ENCODE assay signal across 19 cellular contexts in the genomic region with DNA sequence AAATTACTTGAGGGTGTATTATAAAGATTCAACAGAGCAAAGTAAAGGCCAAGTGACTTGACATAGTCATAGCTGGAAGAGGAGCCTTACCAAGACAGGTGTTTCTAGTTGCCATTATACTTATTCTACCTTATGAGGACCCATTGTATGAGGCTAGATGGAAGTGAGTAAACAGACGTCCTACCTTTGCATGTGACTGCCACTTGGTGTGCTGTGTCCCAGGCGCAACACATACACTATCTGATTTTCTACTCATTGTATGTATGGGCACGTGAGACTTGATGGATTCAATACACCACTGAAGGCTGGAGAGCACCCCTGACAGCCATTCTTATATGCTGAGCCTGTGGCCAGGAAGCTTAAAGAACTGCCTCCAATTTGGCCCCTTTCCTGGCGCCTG. TPM values are rescaled to one million over a fixed set of nuclear protein-coding genes. Genes with fewer than 3 reads are reported as not detected.
DNase-seq lines count a peak whose midpoint lies in the region; ATAC-seq and TF ChIP-seq lines count a peak whose summit lies in the region.
"Had no signal": no experiment of that assay in that cellular context is flagged by ENCODE, and none has a peak within 500 bp of the region (broad histone marks: within the 10 kb centered on the region; RNA-seq: fewer than 3 reads in every experiment).

No MANE protein-coding gene starts in this region.

- H4K5ac ChIP-seq in mesendoderm (ENCODE audit: low read length): no peak overlapping the region

- TF ChIP-seq CTCF in DND-41 (IDR thresholded peaks at IDR 0.05; ENCODE audit: borderline replicate concordance, extremely low read depth, low read length, poor library complexity, severe bottlenecking) (peak; percentile 13), GM12874 (IDR thresholded peaks at IDR 0.05; ENCODE audit: insufficient read depth, low read depth, low read length) (peak; percentile 4; the same call in 1 of the 2 replicates), Panc1 (IDR thresholded peaks at IDR 0.05) (0 out of 2 replicates have a peak, but pooled peaks have one; percentile 15), left ventricle myocardium inferior (IDR thresholded peaks at IDR 0.05; ENCODE audit: borderline replicate concordance) (no peak)

- intact Hi-C loops in Panc1 (cut with micrococcal nuclease; ENCODE audit: unreplicated experiment) (no loop called here), left ventricle myocardium inferior (cut with micrococcal nuclease) (no loop called here)

- CTCF ChIA-PET in Panc1 (lab: Charles Lee): no interaction called here

- H3K56ac ChIP-seq in mesendoderm (ENCODE audit: low read length): no peak overlapping the region

- no peak overlapping the region for H3K4ac ChIP-seq in mesendoderm (ENCODE audit: low read depth, low read length)

- no TSS peak for BruUV-seq in Panc1 (replicated peaks; lab: Mats Ljungman, UMichigan)

- in situ Hi-C loops in Panc1 (cut with HindIII; ENCODE audit: low pct_unique_long_range_greater_than_20kb, low sequenced_read_pairs): no loop called here

- no peak overlapping the region for H2BK120ac ChIP-seq in mesendoderm (ENCODE audit: low read depth, low read length)

- H2BK15ac ChIP-seq in mesendoderm (replicated peaks; ENCODE audit: low read depth): no peak overlapping the region

- POLR2A ChIA-PET in Panc1 (lab: Charles Lee): no interaction called here

- H2AFZ ChIP-seq in DND-41 (ENCODE audit: low read depth, low read length): no peak overlapping the region

- H3K9me3 ChIP-seq in DND-41 (ENCODE audit: insufficient read depth, low read length, severe bottlenecking) (no peaks in the 10 kb centered on the region), Panc1 (ENCODE audit: control insufficient read depth, insufficient read depth, low read depth, low read length) (no peaks in the 10 kb centered on the region), left ventricle myocardium inferior (replicated peaks) (no peaks in the 10 kb centered on the region)

- H3K36me3 ChIP-seq in DND-41 (ENCODE audit: insufficient read depth, low read length) (no peaks in the 10 kb centered on the region), Panc1 (ENCODE audit: control insufficient read depth, insufficient read depth, low read length) (no peaks in the 10 kb centered on the region), mesendoderm (ENCODE audit: control insufficient read depth, insufficient read depth, low read length) (no peaks in the 10 kb centered on the region), left ventricle myocardium inferior (no peaks in the 10 kb centered on the region)

- no peak overlapping the region for H3K4me3 ChIP-seq in DND-41 (ENCODE audit: low read depth in 1 of 2, low read length in 2 of 2)
- H3K4me3 ChIP-seq in Panc1 (ENCODE audit: low read depth in 2 of 2, low read length in 2 of 2): no peak overlapping the region
- no peak overlapping the region for H3K4me3 ChIP-seq in mesendoderm (ENCODE audit: low read length)
- no peak overlapping the region for H3K4me3 ChIP-seq in left ventricle myocardium inferior

- H3K9ac ChIP-seq in DND-41 (ENCODE audit: low read depth, low read length) (no peak overlapping the region), mesendoderm (ENCODE audit: low read length) (no peak overlapping the region)

- H2AK5ac ChIP-seq in mesendoderm (ENCODE audit: low read length): no peak overlapping the region

- H3K27me3 ChIP-seq in DND-41 (ENCODE audit: insufficient read depth, low read length, poor library complexity): peaks cover 3% of the 10 kb centered on the region
- peaks cover 1% of the 10 kb centered on the region; the same call in 1 of the 2 replicates for H3K27me3 ChIP-seq in Panc1 (ENCODE audit: control insufficient read depth, insufficient read depth, low read length)
- no peaks in the 10 kb centered on the region for H3K27me3 ChIP-seq in mesendoderm (ENCODE audit: insufficient read depth, low read length, poor library complexity)
- no peaks in the 10 kb centered on the region for H3K27me3 ChIP-seq in left ventricle myocardium inferior (ENCODE audit: low read depth)

- no peak overlapping the region for H4K8ac ChIP-seq in mesendoderm (ENCODE audit: low read depth, low read length)

- H3K27ac ChIP-seq in DND-41 (ENCODE audit: low read length): no peak overlapping the region
- no peak overlapping the region for H3K27ac ChIP-seq in Panc1 (ENCODE audit: low read length)
- H3K27ac ChIP-seq in mesendoderm (ENCODE audit: low read depth, low read length): no peak overlapping the region
- no peak overlapping the region for H3K27ac ChIP-seq in left ventricle myocardium inferior (replicated peaks)

- H3K18ac ChIP-seq in mesendoderm (ENCODE audit: low read length): no peak overlapping the region

- no peak for ATAC-seq in DND-41 (ENCODE audit: insufficient read depth, low read depth)
- no peak for ATAC-seq in Panc1
- ATAC-seq in HG03025 (IDR thresholded peaks at IDR 0.05; ENCODE audit: low FRiP score, unreplicated experiment): no peak
- ATAC-seq in HG03565 (IDR thresholded peaks at IDR 0.05; ENCODE audit: unreplicated experiment): no peak

- H4K20me1 ChIP-seq in DND-41 (ENCODE audit: insufficient read depth, low read length): no peaks in the 10 kb centered on the region

- no peak overlapping the region for H3K23ac ChIP-seq in mesendoderm (ENCODE audit: low read length)

- H3K4me1 ChIP-seq in DND-41 (ENCODE audit: insufficient read depth, low read length) (no peaks in the 10 kb centered on the region), Panc1 (ENCODE audit: control insufficient read depth, insufficient read depth, low read length) (no peaks in the 10 kb centered on the region), mesendoderm (ENCODE audit: control insufficient read depth, low read depth, low read length) (no peaks in the 10 kb centered on the region), left ventricle myocardium inferior (peaks cover 37% of the 10 kb centered on the region)

- WGBS in mesendoderm (ENCODE audit: extremely low coverage, insufficient coverage, low lambda C conversion rate): no CpG with 5 or more reads among the region's 4 CpGs

- H3K4me2 ChIP-seq in DND-41 (ENCODE audit: insufficient read depth, low read length): no peak overlapping the region
- H3K4me2 ChIP-seq in mesendoderm (ENCODE audit: low read length): no peak overlapping the region

- no peaks in the 10 kb centered on the region for H3K79me1 ChIP-seq in mesendoderm (ENCODE audit: low read length)

- no peak for DNase-seq in DND-41
- no peak for DNase-seq in Panc1 (ENCODE audit: low read depth, low spot score)
- DNase-seq in mesendoderm: peak; percentile 45
- no peak for DNase-seq in ecto neural progenitor cell (ENCODE audit: low spot score)
- DNase-seq in left ventricle myocardium inferior: no peak
- DNase-seq: COR-L47; DMS153; KBM-7; NCI-H1048; NCI-H1436 treated with DMSO at 0.1 percent for 48 hours; NCI-H2081; NCI-H2227 treated with DMSO at 0.1 percent for 48 hours; NCI-H524 treated with DMSO at 0.1 percent for 48 hours; NK-92 treated with Interleukin-12 subunit alpha and Interleukin-12 subunit beta, amount 100 ng/mL, for 24 hours; OCI-M1; RPMI8226 had no signal

- H3K79me2 ChIP-seq in DND-41 (ENCODE audit: insufficient read depth, low read length) (no peaks in the 10 kb centered on the region), mesendoderm (ENCODE audit: control insufficient read depth, insufficient read depth, low read length) (no peaks in the 10 kb centered on the region)

- no peak overlapping the region for H2BK5ac ChIP-seq in mesendoderm (ENCODE audit: low read length)

RNA-seq across cellular contexts. Expression of a gene that starts 40.5 kb away (rescaled TPM):
- 0.33 TPM for total RNA-seq in Panc1 (2021; ENCODE audit: unreplicated experiment)
- polyA plus RNA-seq in Panc1 (2012; ENCODE audit: insufficient read length): not detected
- polyA plus RNA-seq in mesendoderm (2013, experiment 1 of 2): 1.5 TPM
- polyA plus RNA-seq in mesendoderm (2013, experiment 2 of 2): 1.2 TPM
- total RNA-seq in left ventricle myocardium inferior: 6.7 TPM
